8 cellular contexts compared by ENCODE assay signal in genomic region chr10:72215611-72216549, GRCh38. TPM values are rescaled to one million over a fixed set of nuclear protein-coding genes. Genes with fewer than 3 reads are reported as not detected.
A peak's percentile ranks its signal among the peaks of the same experiment; 100 is the strongest.
DNase-seq lines count a peak whose midpoint lies in the region; ATAC-seq and TF ChIP-seq lines count a peak whose summit lies in the region.

Gene ANAPC16 (plus strand): TSS chr10:72216012. CDS start chr10:72223915, 7,903 bp downstream.
Gene ASCC1 (minus strand): TSS chr10:72216276. CDS start chr10:72213298, 2,978 bp downstream.

- peak within 1 kb of the TSS; percentile 90 for H3K27ac Mint-ChIP-seq in central memory CD8-positive, alpha-beta T cell (ENCODE audit: low read depth)

- H3K4me3 Mint-ChIP-seq in central memory CD8-positive, alpha-beta T cell: peak within 1 kb of the TSS; percentile 82

- H3K36me3 ChIP-seq in spleen: peaks cover 0 to 33% (median 24%) of the 10 kb centered on the region in 6 donors

- no peaks in the 10 kb centered on the region for H3K27me3 Mint-ChIP-seq in central memory CD8-positive, alpha-beta T cell

- intact Hi-C loops in spleen (cut with DNase I; ENCODE audit: low total_unique reads): loop anchor here (10.0 kb wide), 1 partner anchor 59 kb away; the partner anchor contains the start of gene DDIT4

- H3K9me3 Mint-ChIP-seq in central memory CD8-positive, alpha-beta T cell: no peaks in the 10 kb centered on the region

- TF ChIP-seq POLR2A in spleen (IDR thresholded peaks at IDR 0.05): peak; percentile 30 to 89 (median 83)

- H3K4me1 ChIP-seq in spleen: peaks cover 41 to 90% (median 64%) of the 10 kb centered on the region in 6 donors

- peaks cover 19% of the 10 kb centered on the region for H3K4me1 Mint-ChIP-seq in central memory CD8-positive, alpha-beta T cell

- H3K9me3 ChIP-seq in spleen: no peaks in the 10 kb centered on the region

- peak within 1 kb of the TSS; percentile 94 to 100 (median 98) for H3K27ac ChIP-seq in spleen

- peak within 1 kb of the TSS; percentile 52 to 83 (median 64) for H3K4me3 ChIP-seq in spleen

- H3K27me3 ChIP-seq in spleen (replicated peaks in 1 of 7): no peaks in the 10 kb centered on the region

- peaks cover 35% of the 10 kb centered on the region for H3K36me3 Mint-ChIP-seq in central memory CD8-positive, alpha-beta T cell (ENCODE audit: insufficient read depth)

- 0 to 1% (median 0%) methylated on average over 59 to 64 of the region's 64 CpGs for WGBS in spleen, 5 donors

- ATAC-seq in GM19035 (IDR thresholded peaks at IDR 0.05; ENCODE audit: unreplicated experiment) (peak; percentile 82), HG03342 (IDR thresholded peaks at IDR 0.05; ENCODE audit: unreplicated experiment) (peak; percentile 89)
- peak; percentile 83 to 88 for ATAC-seq in activated CD4-positive, CD25-positive, alpha-beta regulatory T cell treated with anti-CD3 and anti-CD28 coated beads, Interleukin-2, amount 50 U/mL, for 24 hours
- ATAC-seq in central memory CD8-positive, alpha-beta T cell (replicated peaks; ENCODE audit: extremely low read depth, poor library complexity, severe bottlenecking): peak; percentile 85

- DNase-seq in AG09319 (ENCODE audit: extremely low read depth, low read depth): peak; percentile 76
- DNase-seq in NCI-H446 treated with DMSO at 0.1 percent for 48 hours (lab: John Stamatoyannopoulos, UW): peak; percentile 66
- peak; percentile 93 to 95 for DNase-seq in central memory CD8-positive, alpha-beta T cell (ENCODE audit: low spot score in 2 of 2)
- peak; percentile 88 for DNase-seq in iris pigment epithelial cell (ENCODE audit: low read depth)
- DNase-seq in spleen: peak; percentile 99

- TF ChIP-seq CTCF in AG09319 (IDR thresholded peaks at IDR 0.05; ENCODE audit: low read depth, low read length) (no peak), spleen (IDR thresholded peaks at IDR 0.05 in 8 of 11, conservative IDR thresholded peaks at IDR 0.05 in 3 of 11) (peak in 1 of 11 experiments; percentile 28)

RNA-seq across cellular contexts. Expression of gene ANAPC16, which starts in this region (rescaled TPM):
- 100 to 1,000 TPM in 3 of 7 donors, 10 to 100 TPM in 4; 70.8 to 115 (median 97.2) TPM for total RNA-seq in spleen
- polyA plus RNA-seq in spleen: 100 to 1,000 TPM; 182 to 239 (median 224) TPM

RNA-seq across cellular contexts. Expression of gene ASCC1, which starts in this region (rescaled TPM):
- 10 to 100 TPM; 23.7 to 41.7 (median 37.9) TPM for total RNA-seq in spleen
- polyA plus RNA-seq in spleen: 10 to 100 TPM; 11.9 to 22.0 (median 18.4) TPM

Comparison
In these comparisons a context has a peak if more than half of its experiments do, and no peak if none do; other contexts are left out.
1. Peak in every context shown above with its lines: DNase-seq, ATAC-seq, H3K4me3 ChIP-seq and H3K27ac ChIP-seq.